26 cellular contexts compared by ENCODE assay signal in the genomic region with DNA sequence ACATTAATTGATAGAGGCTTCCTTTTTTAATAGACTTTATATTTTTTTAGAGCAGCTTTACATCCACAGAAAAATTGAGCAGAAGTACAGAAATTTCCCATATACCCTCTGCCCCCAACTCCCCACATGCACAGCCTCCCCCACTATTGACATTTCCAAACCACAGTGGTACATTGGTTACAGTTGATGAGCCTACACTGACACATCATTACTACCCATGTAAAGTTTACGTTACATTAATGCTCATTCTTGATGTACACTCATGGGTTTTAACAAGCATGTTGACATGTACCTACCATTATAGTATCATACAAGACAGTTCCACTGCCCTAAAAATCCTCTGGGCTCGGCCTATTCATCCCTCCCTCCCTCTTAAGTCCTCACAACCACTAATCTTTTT.
DNase-seq lines count a peak whose midpoint lies in the region; ATAC-seq, FAIRE-seq and TF ChIP-seq lines count a peak whose summit lies in the region.
"Had no signal": no experiment of that assay in that cellular context is flagged by ENCODE, and none has a peak within 500 bp of the region (broad histone marks: within the 10 kb centered on the region; RNA-seq: fewer than 3 reads in every experiment).

No MANE protein-coding gene starts in this region.

- BruUV-seq in GM12878 (replicated peaks; lab: Mats Ljungman, UMichigan), result no TSS peak

- TF ChIP-seq EP300 in GM12878 (IDR thresholded peaks at IDR 0.05; ENCODE audit: borderline replicate concordance in 1 of 2, control insufficient read depth in 1 of 2, low read depth in 2 of 2, low read length in 2 of 2) (no peak), sigmoid colon (IDR thresholded peaks at IDR 0.05) (no peak)

- intact Hi-C loops in GM12878 (cut with micrococcal nuclease; ENCODE audit: unreplicated experiment), result no loop called here
- intact Hi-C loops in sigmoid colon (cut with DNase I), result no loop called here

- H3K9ac ChIP-seq in GM12878 (ENCODE audit: control insufficient read depth, insufficient read depth, low read length), result no peak overlapping the region
- H3K9ac ChIP-seq: BLaER1 had no signal

- SMC1A ChIA-PET in GM12878 (lab: Charles Lee; ENCODE audit: uncharacterized antibody, unreplicated experiment), result interaction anchor here (1.0 to 1.4 kb wide), 2 partner anchors 24 to 125 kb away, joined by 3 read pairs; no protein-coding TSS in a partner anchor

- POLR2A ChIA-PET in GM12878 (lab: Charles Lee), result interaction anchor here (1.4 kb wide), 1 partner anchor 124 kb away, joined by 3 read pairs; no protein-coding TSS in a partner anchor

- WGBS in GM12878 (ENCODE audit: insufficient coverage, insufficient replicate concordance, low lambda C conversion rate, missing lambda C conversion rate), result 52% methylated on average over 2 of the region's 2 CpGs
- 94 to 95% methylated on average over 2 of the region's 2 CpGs for WGBS in sigmoid colon, 2 donors

- H3K4me3 ChIP-seq in GM12878 (no peak overlapping the region), sigmoid colon (no peak overlapping the region)
- H3K4me3 ChIP-seq: BLaER1 had no signal

- no peaks in the 10 kb centered on the region for H3K79me2 ChIP-seq in GM12878 (ENCODE audit: control insufficient read depth, insufficient read depth, low read length)

- H3K36me3 ChIP-seq in GM12878 (ENCODE audit: control insufficient read depth in 2 of 2, insufficient read depth in 2 of 2, low read length in 1 of 2) (peaks cover 3 to 35% of the 10 kb centered on the region in 2 experiments), sigmoid colon (no peaks in the 10 kb centered on the region)
- H3K36me3 ChIP-seq: BE2C, BLaER1 had no signal

- FAIRE-seq in GM12892 (lab: Jason Lieb, UNC), result peak; percentile 46
- no peak for FAIRE-seq in GM12878 (lab: Jason Lieb, UNC)
- FAIRE-seq: A204.1, GM19239 had no signal

- H3K9me3 ChIP-seq in GM12878 (replicated peaks; ENCODE audit: control insufficient read depth, insufficient read depth, low read length), result no peaks in the 10 kb centered on the region
- no peaks in the 10 kb centered on the region for H3K9me3 ChIP-seq in sigmoid colon
- H3K9me3 ChIP-seq: BE2C, BLaER1 had no signal

- no peak for TF ChIP-seq POLR2A in GM12892 (IDR thresholded peaks at IDR 0.05; ENCODE audit: low read depth, low read length)
- no peak for TF ChIP-seq POLR2A in GM12878 (IDR thresholded peaks at IDR 0.05; ENCODE audit: low read depth, low read length)
- TF ChIP-seq POLR2A in sigmoid colon (IDR thresholded peaks at IDR 0.05), result no peak

- no peaks in the 10 kb centered on the region for H3K27me3 Mint-ChIP-seq in stimulated activated naive CD8-positive, alpha-beta T cell treated with anti-CD3 and anti-CD28 coated beads, Interleukin-15, amount 100 ng/mL, for 72 hours
- H3K27me3 Mint-ChIP-seq: CD4-positive, alpha-beta memory T cell; CD4-positive, CD25-positive, alpha-beta regulatory T cell; CD8-positive, alpha-beta memory T cell had no signal

- no peaks in the 10 kb centered on the region for H3K9me3 Mint-ChIP-seq in stimulated activated naive CD8-positive, alpha-beta T cell treated with anti-CD3 and anti-CD28 coated beads, Interleukin-15, amount 100 ng/mL, for 72 hours
- H3K9me3 Mint-ChIP-seq: CD14-positive monocyte; CD4-positive, alpha-beta memory T cell; CD4-positive, CD25-positive, alpha-beta regulatory T cell; CD8-positive, alpha-beta memory T cell had no signal

- H3K4me1 Mint-ChIP-seq in stimulated activated naive CD8-positive, alpha-beta T cell treated with anti-CD3 and anti-CD28 coated beads, Interleukin-15, amount 100 ng/mL, for 72 hours, result no peaks in the 10 kb centered on the region
- H3K4me1 Mint-ChIP-seq: CD4-positive, CD25-positive, alpha-beta regulatory T cell; CD8-positive, alpha-beta memory T cell had no signal

- in situ Hi-C loops in GM12878 (cut with MboI), result no loop called here

- H3K27ac Mint-ChIP-seq in stimulated activated naive CD8-positive, alpha-beta T cell treated with anti-CD3 and anti-CD28 coated beads, Interleukin-15, amount 100 ng/mL, for 72 hours, result no peak overlapping the region
- H3K27ac Mint-ChIP-seq: CD14-positive monocyte; CD4-positive, CD25-positive, alpha-beta regulatory T cell had no signal

- CTCF ChIA-PET in GM12878 (lab: Yijun Ruan, JAX), result interaction anchor here (0.9 kb wide), 1 partner anchor 40 kb away, joined by 4 read pairs; no protein-coding TSS in a partner anchor

- TF ChIP-seq CTCF in GM12878 (IDR thresholded peaks at IDR 0.05 in 2 of 3, conservative IDR thresholded peaks at IDR 0.05 in 1 of 3; ENCODE audit: control insufficient read depth in 2 of 3, extremely low read depth in 1 of 3, insufficient read depth in 1 of 3, low read depth in 3 of 3, low read length in 3 of 3) (no peak), sigmoid colon (IDR thresholded peaks at IDR 0.05) (no peak)

- no peak overlapping the region for H3K4me3 Mint-ChIP-seq in stimulated activated naive CD8-positive, alpha-beta T cell treated with anti-CD3 and anti-CD28 coated beads, Interleukin-15, amount 100 ng/mL, for 72 hours
- H3K4me3 Mint-ChIP-seq: CD14-positive monocyte; CD4-positive, alpha-beta memory T cell; CD4-positive, CD25-positive, alpha-beta regulatory T cell; CD8-positive, alpha-beta memory T cell had no signal

- RAD21 ChIA-PET in GM12878 (lab: Charles Lee; ENCODE audit: unreplicated experiment), result no interaction called here

- H3K27me3 ChIP-seq in GM12878 (replicated peaks in 1 of 2; ENCODE audit: control insufficient read depth in 2 of 2, insufficient read depth in 2 of 2, low read length in 1 of 2), result no peaks in the 10 kb centered on the region
- no peaks in the 10 kb centered on the region for H3K27me3 ChIP-seq in sigmoid colon
- H3K27me3 ChIP-seq: BE2C, BLaER1 had no signal

- no peaks in the 10 kb centered on the region for H4K20me1 ChIP-seq in GM12878 (ENCODE audit: control insufficient read depth, insufficient read depth)
- H4K20me1 ChIP-seq: BLaER1 had no signal

- H3K27ac ChIP-seq in GM12878 (ENCODE audit: control insufficient read depth, insufficient read depth) (no peak overlapping the region), sigmoid colon (no peak overlapping the region)
- H3K27ac ChIP-seq: BLaER1 had no signal

- H3K4me1 ChIP-seq in GM12878 (ENCODE audit: control insufficient read depth, insufficient read depth, low read length), result no peaks in the 10 kb centered on the region
- peaks cover 0 to 16% (median 4%) of the 10 kb centered on the region in 4 donors for H3K4me1 ChIP-seq in sigmoid colon
- H3K4me1 ChIP-seq: BE2C, BLaER1 had no signal

- no peak overlapping the region for H2AFZ ChIP-seq in GM12878 (ENCODE audit: control insufficient read depth, low read depth, low read length)

- ATAC-seq in stimulated activated naive CD8-positive, alpha-beta T cell treated with anti-CD3 and anti-CD28 coated beads, Interleukin-15, Interleukin-2, amounts not matched to agents 100 U/mL and 50 U/mL, for 24 hours, result peak; percentile 57
- ATAC-seq in stimulated activated naive CD8-positive, alpha-beta T cell treated with anti-CD3 and anti-CD28 coated beads, Interleukin-15, amount 100 ng/mL, for 72 hours, result no peak
- no peak for ATAC-seq in GM12878
- ATAC-seq in HG03196 (IDR thresholded peaks at IDR 0.05; ENCODE audit: unreplicated experiment), result no peak

- DNase-seq in stimulated activated naive CD8-positive, alpha-beta T cell treated with anti-CD3 and anti-CD28 coated beads, Interleukin-15, Interleukin-2, amounts not matched to agents 100 U/mL and 50 U/mL, for 24 hours, result no peak
- no peak for DNase-seq in stimulated activated naive CD8-positive, alpha-beta T cell treated with anti-CD3 and anti-CD28 coated beads, Interleukin-15, amount 100 ng/mL, for 72 hours
- no peak for DNase-seq in GM12892 (ENCODE audit: insufficient read length)
- DNase-seq in GM12878 (ENCODE audit: low read depth, low spot score), result no peak
- no peak for DNase-seq in sigmoid colon
- no peak for DNase-seq in stimulated activated CD4-positive, alpha-beta T cell treated with anti-CD3 and anti-CD28 coated beads, Interleukin-4, amount 100 ng/mL, for 24 hours
- DNase-seq: 8988T; ACHN; BE2C; C1 segment of cervical spinal cord; CD4-positive, alpha-beta memory T cell; CD4-positive, CD25-positive, alpha-beta regulatory T cell; CD8-positive, alpha-beta memory T cell; COR-L47; DMS 273 treated with DMSO at 0.1 percent for 48 hours; DMS153; DMS53; DMS79; DND-41; EL; GDM1 had no signal

- no peak for TF ChIP-seq RAD21 in GM12878 (IDR thresholded peaks at IDR 0.05; ENCODE audit: insufficient read depth, low read depth, low read length)

- no peak overlapping the region for H3K4me2 ChIP-seq in GM12878 (ENCODE audit: control insufficient read depth, insufficient read depth)
- H3K4me2 ChIP-seq: BLaER1 had no signal

TF ChIP-seq in GM12878, 131 proteins besides CTCF, POLR2A, EP300 and RAD21:
- no peak for TF ChIP-seq RCOR1 (conservative IDR thresholded peaks at IDR 0.05; ENCODE audit: low read depth, low read length)
- TF ChIP-seq BCL3 (IDR thresholded peaks at IDR 0.05; ENCODE audit: borderline replicate concordance, insufficient read depth, low read depth, low read length, poor library complexity, severe bottlenecking), result peak; percentile 38
